In the genomic region with DNA sequence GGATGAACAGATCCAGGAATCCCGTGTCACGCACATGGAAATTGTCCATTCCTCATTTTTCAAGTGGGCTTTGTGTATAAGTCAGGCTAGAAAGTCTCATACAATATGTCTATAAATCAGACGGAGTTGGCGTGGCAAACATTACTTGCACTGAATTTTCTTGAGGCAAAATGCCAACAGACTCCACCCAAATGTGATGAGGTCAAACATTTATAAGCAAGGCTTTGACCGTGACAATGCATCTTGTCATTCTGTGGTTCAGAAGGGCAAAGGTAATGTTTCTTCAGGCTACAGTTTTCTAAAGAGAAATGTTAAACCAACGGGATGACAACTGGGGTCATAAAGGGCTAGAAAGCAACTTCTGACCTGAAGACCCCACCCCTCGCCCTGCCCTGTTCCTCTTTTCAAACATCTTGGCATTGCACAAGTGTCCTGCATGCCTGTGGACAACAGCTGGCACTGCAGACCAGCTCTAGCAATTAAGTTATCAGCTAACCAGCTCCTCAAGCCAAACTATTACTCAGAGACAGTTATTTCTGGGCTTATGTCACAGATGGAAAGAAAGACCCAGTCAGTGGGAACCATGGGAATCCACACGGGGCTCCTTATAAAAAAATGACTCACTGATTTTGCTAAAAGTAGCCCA, we compare ENCODE assay signal across 1 cellular context.
A peak's percentile ranks its signal among the peaks of the same experiment; 100 is the strongest.
TF ChIP-seq lines count a peak whose summit lies in the region.

No MANE protein-coding gene starts in this region.

TF ChIP-seq in A549, 52 proteins besides CTCF, POLR2A, EP300 and RAD21 (continued from another document):
- TF ChIP-seq, protein P1, sequence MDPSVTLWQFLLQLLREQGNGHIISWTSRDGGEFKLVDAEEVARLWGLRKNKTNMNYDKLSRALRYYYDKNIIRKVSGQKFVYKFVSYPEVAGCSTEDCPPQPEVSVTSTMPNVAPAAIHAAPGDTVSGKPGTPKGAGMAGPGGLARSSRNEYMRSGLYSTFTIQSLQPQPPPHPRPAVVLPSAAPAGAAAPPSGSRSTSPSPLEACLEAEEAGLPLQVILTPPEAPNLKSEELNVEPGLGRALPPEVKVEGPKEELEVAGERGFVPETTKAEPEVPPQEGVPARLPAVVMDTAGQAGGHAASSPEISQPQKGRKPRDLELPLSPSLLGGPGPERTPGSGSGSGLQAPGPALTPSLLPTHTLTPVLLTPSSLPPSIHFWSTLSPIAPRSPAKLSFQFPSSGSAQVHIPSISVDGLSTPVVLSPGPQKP (IDR thresholded peaks at IDR 0.05; ENCODE audit: low read depth, low read length), result no peak
- TF ChIP-seq CHD4 (IDR thresholded peaks at IDR 0.05; ENCODE audit: borderline replicate concordance) (no peak), EHF (CRISPR knock-in tag; IDR thresholded peaks at IDR 0.05) (no peak), GATA3 (IDR thresholded peaks at IDR 0.05; ENCODE audit: borderline replicate concordance) (peak; percentile 81; the same call in 1 of the 2 replicates), CHD2 (IDR thresholded peaks at IDR 0.05; ENCODE audit: low read length, partially characterized antibody) (no peak), HOXA7 (CRISPR knock-in tag; IDR thresholded peaks at IDR 0.05) (no peak), MAFK (IDR thresholded peaks at IDR 0.05; ENCODE audit: partially characterized antibody) (peak; percentile 91), SREBF2 (IDR thresholded peaks at IDR 0.05) (no peak), NFE2L2 (conservative IDR thresholded peaks at IDR 0.05; ENCODE audit: low read length) (peak; percentile 13; the same call in 1 of the 2 replicates), BHLHE40 (IDR thresholded peaks at IDR 0.05; ENCODE audit: low read depth, low read length) (no peak), RCOR1 (IDR thresholded peaks at IDR 0.05; ENCODE audit: low read depth, low read length) (no peak), ZC3H11A (IDR thresholded peaks at IDR 0.05) (no peak), HOXB5 (CRISPR knock-in tag; IDR thresholded peaks at IDR 0.05) (no peak), CBX8 (IDR thresholded peaks at IDR 0.05) (no peak), RARB (CRISPR knock-in tag; IDR thresholded peaks at IDR 0.05) (0 out of 2 replicates have a peak, but pooled peaks have one; percentile 30), ZNF302 (CRISPR knock-in tag; IDR thresholded peaks at IDR 0.05) (no peak), KDM1A (IDR thresholded peaks at IDR 0.05; ENCODE audit: low read depth) (no peak), MYC (IDR thresholded peaks at IDR 0.05; ENCODE audit: borderline replicate concordance, low read length) (no peak), KDM5A (IDR thresholded peaks at IDR 0.05) (no peak), HDAC2 (IDR thresholded peaks at IDR 0.05) (no peak), TP53 (CRISPR knock-in tag; IDR thresholded peaks at IDR 0.05) (no peak), ZFP36 (IDR thresholded peaks at IDR 0.05; ENCODE audit: borderline replicate concordance, partially characterized antibody) (no peak), FOSL2 (IDR thresholded peaks at IDR 0.05) (no peak), FOSL2 (CRISPR knock-in tag; IDR thresholded peaks at IDR 0.05) (peak; percentile 80), RFX5 (IDR thresholded peaks at IDR 0.05) (no peak), FOSB (CRISPR knock-in tag; IDR thresholded peaks at IDR 0.05) (no peak), JUN (IDR thresholded peaks at IDR 0.05) (peak; percentile 65 to 74; a peak in 3 of 5 replicates), ESRRA (IDR thresholded peaks at IDR 0.05; ENCODE audit: borderline replicate concordance, low read length) (peak; percentile 15; the same call in 1 of the 2 replicates), CEBPB (IDR thresholded peaks at IDR 0.05) (peak; percentile 66 to 93), JUNB (IDR thresholded peaks at IDR 0.05) (peak; percentile 71), ZSCAN20 (CRISPR knock-in tag; IDR thresholded peaks at IDR 0.05) (no peak), CBX2 (IDR thresholded peaks at IDR 0.05; ENCODE audit: borderline replicate concordance, low read depth) (no peak)
- TF ChIP-seq, protein P2, sequence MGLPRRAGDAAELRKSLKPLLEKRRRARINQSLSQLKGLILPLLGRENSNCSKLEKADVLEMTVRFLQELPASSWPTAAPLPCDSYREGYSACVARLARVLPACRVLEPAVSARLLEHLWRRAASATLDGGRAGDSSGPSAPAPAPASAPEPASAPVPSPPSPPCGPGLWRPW (IDR thresholded peaks at IDR 0.05), result no peak
- TF ChIP-seq, protein P3, sequence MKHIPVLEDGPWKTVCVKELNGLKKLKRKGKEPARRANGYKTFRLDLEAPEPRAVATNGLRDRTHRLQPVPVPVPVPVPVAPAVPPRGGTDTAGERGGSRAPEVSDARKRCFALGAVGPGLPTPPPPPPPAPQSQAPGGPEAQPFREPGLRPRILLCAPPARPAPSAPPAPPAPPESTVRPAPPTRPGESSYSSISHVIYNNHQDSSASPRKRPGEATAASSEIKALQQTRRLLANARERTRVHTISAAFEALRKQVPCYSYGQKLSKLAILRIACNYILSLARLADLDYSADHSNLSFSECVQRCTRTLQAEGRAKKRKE (CRISPR knock-in tag; IDR thresholded peaks at IDR 0.05; ENCODE audit: low read depth), result peak; percentile 21; the same call in 1 of the 2 replicates
- TF ChIP-seq, protein P4, sequence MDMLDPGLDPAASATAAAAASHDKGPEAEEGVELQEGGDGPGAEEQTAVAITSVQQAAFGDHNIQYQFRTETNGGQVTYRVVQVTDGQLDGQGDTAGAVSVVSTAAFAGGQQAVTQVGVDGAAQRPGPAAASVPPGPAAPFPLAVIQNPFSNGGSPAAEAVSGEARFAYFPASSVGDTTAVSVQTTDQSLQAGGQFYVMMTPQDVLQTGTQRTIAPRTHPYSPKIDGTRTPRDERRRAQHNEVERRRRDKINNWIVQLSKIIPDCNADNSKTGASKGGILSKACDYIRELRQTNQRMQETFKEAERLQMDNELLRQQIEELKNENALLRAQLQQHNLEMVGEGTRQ (IDR thresholded peaks at IDR 0.05), result no peak
- TF ChIP-seq, protein P5, sequence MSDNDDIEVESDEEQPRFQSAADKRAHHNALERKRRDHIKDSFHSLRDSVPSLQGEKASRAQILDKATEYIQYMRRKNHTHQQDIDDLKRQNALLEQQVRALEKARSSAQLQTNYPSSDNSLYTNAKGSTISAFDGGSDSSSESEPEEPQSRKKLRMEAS (IDR thresholded peaks at IDR 0.05), result peak; percentile 47
- TF ChIP-seq, protein P6, sequence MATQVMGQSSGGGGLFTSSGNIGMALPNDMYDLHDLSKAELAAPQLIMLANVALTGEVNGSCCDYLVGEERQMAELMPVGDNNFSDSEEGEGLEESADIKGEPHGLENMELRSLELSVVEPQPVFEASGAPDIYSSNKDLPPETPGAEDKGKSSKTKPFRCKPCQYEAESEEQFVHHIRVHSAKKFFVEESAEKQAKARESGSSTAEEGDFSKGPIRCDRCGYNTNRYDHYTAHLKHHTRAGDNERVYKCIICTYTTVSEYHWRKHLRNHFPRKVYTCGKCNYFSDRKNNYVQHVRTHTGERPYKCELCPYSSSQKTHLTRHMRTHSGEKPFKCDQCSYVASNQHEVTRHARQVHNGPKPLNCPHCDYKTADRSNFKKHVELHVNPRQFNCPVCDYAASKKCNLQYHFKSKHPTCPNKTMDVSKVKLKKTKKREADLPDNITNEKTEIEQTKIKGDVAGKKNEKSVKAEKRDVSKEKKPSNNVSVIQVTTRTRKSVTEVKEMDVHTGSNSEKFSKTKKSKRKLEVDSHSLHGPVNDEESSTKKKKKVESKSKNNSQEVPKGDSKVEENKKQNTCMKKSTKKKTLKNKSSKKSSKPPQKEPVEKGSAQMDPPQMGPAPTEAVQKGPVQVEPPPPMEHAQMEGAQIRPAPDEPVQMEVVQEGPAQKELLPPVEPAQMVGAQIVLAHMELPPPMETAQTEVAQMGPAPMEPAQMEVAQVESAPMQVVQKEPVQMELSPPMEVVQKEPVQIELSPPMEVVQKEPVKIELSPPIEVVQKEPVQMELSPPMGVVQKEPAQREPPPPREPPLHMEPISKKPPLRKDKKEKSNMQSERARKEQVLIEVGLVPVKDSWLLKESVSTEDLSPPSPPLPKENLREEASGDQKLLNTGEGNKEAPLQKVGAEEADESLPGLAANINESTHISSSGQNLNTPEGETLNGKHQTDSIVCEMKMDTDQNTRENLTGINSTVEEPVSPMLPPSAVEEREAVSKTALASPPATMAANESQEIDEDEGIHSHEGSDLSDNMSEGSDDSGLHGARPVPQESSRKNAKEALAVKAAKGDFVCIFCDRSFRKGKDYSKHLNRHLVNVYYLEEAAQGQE (IDR thresholded peaks at IDR 0.05), result no peak
- TF ChIP-seq, protein P7, sequence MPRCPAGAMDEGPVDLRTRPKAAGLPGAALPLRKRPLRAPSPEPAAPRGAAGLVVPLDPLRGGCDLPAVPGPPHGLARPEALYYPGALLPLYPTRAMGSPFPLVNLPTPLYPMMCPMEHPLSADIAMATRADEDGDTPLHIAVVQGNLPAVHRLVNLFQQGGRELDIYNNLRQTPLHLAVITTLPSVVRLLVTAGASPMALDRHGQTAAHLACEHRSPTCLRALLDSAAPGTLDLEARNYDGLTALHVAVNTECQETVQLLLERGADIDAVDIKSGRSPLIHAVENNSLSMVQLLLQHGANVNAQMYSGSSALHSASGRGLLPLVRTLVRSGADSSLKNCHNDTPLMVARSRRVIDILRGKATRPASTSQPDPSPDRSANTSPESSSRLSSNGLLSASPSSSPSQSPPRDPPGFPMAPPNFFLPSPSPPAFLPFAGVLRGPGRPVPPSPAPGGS (IDR thresholded peaks at IDR 0.05), result no peak
- TF ChIP-seq, protein P8, sequence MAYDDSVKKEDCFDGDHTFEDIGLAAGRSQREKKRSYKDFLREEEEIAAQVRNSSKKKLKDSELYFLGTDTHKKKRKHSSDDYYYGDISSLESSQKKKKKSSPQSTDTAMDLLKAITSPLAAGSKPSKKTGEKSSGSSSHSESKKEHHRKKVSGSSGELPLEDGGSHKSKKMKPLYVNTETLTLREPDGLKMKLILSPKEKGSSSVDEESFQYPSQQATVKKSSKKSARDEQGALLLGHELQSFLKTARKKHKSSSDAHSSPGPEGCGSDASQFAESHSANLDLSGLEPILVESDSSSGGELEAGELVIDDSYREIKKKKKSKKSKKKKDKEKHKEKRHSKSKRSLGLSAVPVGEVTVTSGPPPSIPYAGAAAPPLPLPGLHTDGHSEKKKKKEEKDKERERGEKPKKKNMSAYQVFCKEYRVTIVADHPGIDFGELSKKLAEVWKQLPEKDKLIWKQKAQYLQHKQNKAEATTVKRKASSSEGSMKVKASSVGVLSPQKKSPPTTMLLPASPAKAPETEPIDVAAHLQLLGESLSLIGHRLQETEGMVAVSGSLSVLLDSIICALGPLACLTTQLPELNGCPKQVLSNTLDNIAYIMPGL (CRISPR knock-in tag; IDR thresholded peaks at IDR 0.05; ENCODE audit: borderline replicate concordance), result no peak
